ENCODE assay signal across 18 cellular contexts in genomic region chrX:16466640-16467432, GRCh38.
A peak's percentile ranks its signal among the peaks of the same experiment; 100 is the strongest.
DNase-seq lines count a peak whose midpoint lies in the region; ATAC-seq and TF ChIP-seq lines count a peak whose summit lies in the region.
"Had no signal": no experiment of that assay in that cellular context is flagged by ENCODE, and none has a peak within 500 bp of the region (broad histone marks: within the 10 kb centered on the region; RNA-seq: fewer than 3 reads in every experiment).

No MANE protein-coding gene starts in this region.

- no peak overlapping the region for H3K9ac ChIP-seq in HCT116 (ENCODE audit: low read length)
- H3K9ac ChIP-seq: neural progenitor cell had no signal

- H3K27ac ChIP-seq in HCT116 (ENCODE audit: low read depth, low read length) = no peak overlapping the region
- H3K27ac ChIP-seq in epithelial cell of prostate = peak overlapping the region; percentile 43
- H3K27ac ChIP-seq: gastroesophageal sphincter, neural progenitor cell had no signal

- H3K36me3 ChIP-seq in HCT116 (ENCODE audit: control insufficient read depth in 1 of 2, insufficient read depth in 2 of 2, low read length in 2 of 2) = no peaks in the 10 kb centered on the region
- H3K36me3 ChIP-seq in HAP-1 (replicated peaks) = no peaks in the 10 kb centered on the region
- H3K36me3 ChIP-seq: gastroesophageal sphincter, neural progenitor cell had no signal

- H2AFZ ChIP-seq in HCT116 (ENCODE audit: low read depth, low read length, poor library complexity, severe bottlenecking) = no peak overlapping the region
- H2AFZ ChIP-seq: neural progenitor cell had no signal

- no peaks in the 10 kb centered on the region for H3K9me2 ChIP-seq in HCT116 (ENCODE audit: insufficient read depth)

- POLR2A ChIA-PET in HCT116 (lab: Charles Lee) = no interaction called here

- ATAC-seq in HCT116 (peak; percentile 54; the same call in 1 of the 2 replicates), SK-N-SH treated with all-trans-retinoic acid at 6 μM for 48 hours (peak; percentile 73), HG02623 (IDR thresholded peaks at IDR 0.05; ENCODE audit: unreplicated experiment) (no peak), GM18520 (IDR thresholded peaks at IDR 0.05; ENCODE audit: unreplicated experiment) (no peak), GM21381 (IDR thresholded peaks at IDR 0.05; ENCODE audit: unreplicated experiment) (no peak)
- ATAC-seq: gastroesophageal sphincter; stimulated activated naive CD8-positive, alpha-beta T cell treated with anti-CD3 and anti-CD28 coated beads, Interleukin-15, amount 100 ng/mL, for 72 hours had no signal

- H3K27me3 ChIP-seq in HCT116 (ENCODE audit: insufficient read depth, low read length) (no peaks in the 10 kb centered on the region), HAP-1 (ENCODE audit: low read depth) (peaks cover 27% of the 10 kb centered on the region)
- H3K27me3 ChIP-seq: gastroesophageal sphincter, neural progenitor cell had no signal

- TF ChIP-seq CTCF in HCT116 (IDR thresholded peaks at IDR 0.05 in 2 of 3, conservative IDR thresholded peaks at IDR 0.05 in 1 of 3; ENCODE audit: borderline replicate concordance in 1 of 3, insufficient read depth in 1 of 3, low read depth in 2 of 3, low read length in 2 of 3) = no peak

- H3K4me3 ChIP-seq in HCT116 (replicated peaks in 1 of 2; ENCODE audit: low read depth in 1 of 2, low read length in 2 of 2) (no peak overlapping the region), HAP-1 (no peak overlapping the region)
- H3K4me3 ChIP-seq: gastroesophageal sphincter, neural progenitor cell had no signal

- in situ Hi-C loops in HAP-1 (cut with MboI; ENCODE audit: low sequenced_read_pairs) = no loop called here

- H3K9me3 ChIP-seq in HCT116 (ENCODE audit: control insufficient read depth in 1 of 2, insufficient read depth in 1 of 2, low read depth in 1 of 2, low read length in 2 of 2) = no peaks in the 10 kb centered on the region
- H3K9me3 ChIP-seq in HAP-1 = no peaks in the 10 kb centered on the region
- H3K9me3 ChIP-seq: gastroesophageal sphincter had no signal

- CTCF ChIA-PET in HCT116 (lab: Charles Lee) = no interaction called here

- RAD21 ChIA-PET in HCT116 (lab: Charles Lee; ENCODE audit: low non-redundant PET in 1 of 2, low total read pairs in 2 of 2, uncharacterized antibody in 2 of 2, unreplicated experiment in 2 of 2) = no interaction called here

- no peak for TF ChIP-seq POLR2A in HCT116 (IDR thresholded peaks at IDR 0.05; ENCODE audit: borderline replicate concordance, extremely low read depth, insufficient read depth, insufficient read length)

- no peaks in the 10 kb centered on the region for H4K20me1 ChIP-seq in HCT116 (ENCODE audit: insufficient read depth)

- H3K79me2 ChIP-seq in HCT116 (ENCODE audit: insufficient read depth, low read length) = no peaks in the 10 kb centered on the region

- DNase-seq in A172 (ENCODE audit: low spot score) = peak; percentile 84
- no peak for DNase-seq in HCT116 (ENCODE audit: low read depth, low spot score)
- peak; percentile 34 for DNase-seq in epithelial cell of prostate (ENCODE audit: low read depth, low spot score)
- DNase-seq in HAP-1 (ENCODE audit: low spot score in 2 of 2) = no peak
- DNase-seq: 8988T; activated CD4-positive, alpha-beta T cell treated with anti-CD3 and anti-CD28 coated beads, Interleukin-2, amount 10 ng/mL, durations not matched to agents 24 days and 14 days; CD4-positive, CD25-positive, alpha-beta regulatory T cell; DMS79 treated with DMSO at 0.1 percent for 48 hours; NCI-H187; NCI-H510A; retina; stimulated activated naive CD8-positive, alpha-beta T cell treated with anti-CD3 and anti-CD28 coated beads, Interleukin-15, amount 100 ng/mL, for 72 hours had no signal

- no peak for TF ChIP-seq RAD21 in HCT116 (IDR thresholded peaks at IDR 0.05; ENCODE audit: low read depth)

- H3K4me2 ChIP-seq in HCT116 (ENCODE audit: low read length) = peak overlapping the region; percentile 49
- H3K4me2 ChIP-seq: neural progenitor cell had no signal

- no TSS peak for BruUV-seq in HCT116 (replicated peaks; lab: Mats Ljungman, UMichigan)

- intact Hi-C loops in HCT116 (cut with micrococcal nuclease) = no loop called here

- H3K4me1 ChIP-seq in HCT116 (ENCODE audit: control insufficient read depth in 1 of 2, insufficient read depth in 2 of 2, low read length in 2 of 2) (peaks cover 0 to 21% of the 10 kb centered on the region in 2 experiments; a peak in 1 of 4 replicates), HAP-1 (peaks cover 7% of the 10 kb centered on the region)

TF ChIP-seq in HCT116, 20 proteins besides CTCF, POLR2A, EP300 and RAD21:
- TF ChIP-seq ZFX (IDR thresholded peaks at IDR 0.05) = no peak
- TF ChIP-seq SP1 (IDR thresholded peaks at IDR 0.05; ENCODE audit: low read depth) = no peak
- TF ChIP-seq EGR1 (IDR thresholded peaks at IDR 0.05; ENCODE audit: low read depth) = no peak
- no peak for TF ChIP-seq CEBPB (IDR thresholded peaks at IDR 0.05; ENCODE audit: low read depth)
- no peak for TF ChIP-seq ZNF274 (IDR thresholded peaks at IDR 0.05; ENCODE audit: low read depth, low read length)
- TF ChIP-seq SRF (IDR thresholded peaks at IDR 0.05; ENCODE audit: low read depth) = no peak
- no peak for TF ChIP-seq ATF3 (IDR thresholded peaks at IDR 0.05)
- TF ChIP-seq POLR2AphosphoS5 (IDR thresholded peaks at IDR 0.05; ENCODE audit: low read depth, low read length) = no peak
- no peak for TF ChIP-seq EZH2 (IDR thresholded peaks at IDR 0.05)

TF ChIP-seq in SK-N-SH treated with all-trans-retinoic acid at 6 μM for 48 hours, 23 proteins besides CTCF, POLR2A, EP300 and RAD21 (continues in another document):
- TF ChIP-seq POU6F1 (CRISPR knock-in tag; IDR thresholded peaks at IDR 0.05; ENCODE audit: borderline replicate concordance, low read depth) (no peak), TCF4 (CRISPR knock-in tag; IDR thresholded peaks at IDR 0.05; ENCODE audit: borderline replicate concordance) (no peak), TOX (CRISPR knock-in tag; IDR thresholded peaks at IDR 0.05; ENCODE audit: borderline replicate concordance) (no peak), CSRNP3 (CRISPR knock-in tag; IDR thresholded peaks at IDR 0.05) (no peak), ISL1 (CRISPR knock-in tag; IDR thresholded peaks at IDR 0.05) (no peak), ZFP3 (CRISPR knock-in tag; IDR thresholded peaks at IDR 0.05) (no peak), CSDC2 (CRISPR knock-in tag; IDR thresholded peaks at IDR 0.05) (no peak), ZC3H10 (CRISPR knock-in tag; IDR thresholded peaks at IDR 0.05) (no peak), ZNF8 (CRISPR knock-in tag; IDR thresholded peaks at IDR 0.05) (no peak), OSR1 (CRISPR knock-in tag; IDR thresholded peaks at IDR 0.05) (no peak), PPARA (CRISPR knock-in tag; IDR thresholded peaks at IDR 0.05; ENCODE audit: borderline replicate concordance) (no peak)
- TF ChIP-seq, protein P1, sequence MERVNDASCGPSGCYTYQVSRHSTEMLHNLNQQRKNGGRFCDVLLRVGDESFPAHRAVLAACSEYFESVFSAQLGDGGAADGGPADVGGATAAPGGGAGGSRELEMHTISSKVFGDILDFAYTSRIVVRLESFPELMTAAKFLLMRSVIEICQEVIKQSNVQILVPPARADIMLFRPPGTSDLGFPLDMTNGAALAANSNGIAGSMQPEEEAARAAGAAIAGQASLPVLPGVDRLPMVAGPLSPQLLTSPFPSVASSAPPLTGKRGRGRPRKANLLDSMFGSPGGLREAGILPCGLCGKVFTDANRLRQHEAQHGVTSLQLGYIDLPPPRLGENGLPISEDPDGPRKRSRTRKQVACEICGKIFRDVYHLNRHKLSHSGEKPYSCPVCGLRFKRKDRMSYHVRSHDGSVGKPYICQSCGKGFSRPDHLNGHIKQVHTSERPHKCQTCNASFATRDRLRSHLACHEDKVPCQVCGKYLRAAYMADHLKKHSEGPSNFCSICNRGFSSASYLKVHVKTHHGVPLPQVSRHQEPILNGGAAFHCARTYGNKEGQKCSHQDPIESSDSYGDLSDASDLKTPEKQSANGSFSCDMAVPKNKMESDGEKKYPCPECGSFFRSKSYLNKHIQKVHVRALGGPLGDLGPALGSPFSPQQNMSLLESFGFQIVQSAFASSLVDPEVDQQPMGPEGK (CRISPR knock-in tag; IDR thresholded peaks at IDR 0.05; ENCODE audit: borderline replicate concordance) = no peak
- TF ChIP-seq, protein P2, sequence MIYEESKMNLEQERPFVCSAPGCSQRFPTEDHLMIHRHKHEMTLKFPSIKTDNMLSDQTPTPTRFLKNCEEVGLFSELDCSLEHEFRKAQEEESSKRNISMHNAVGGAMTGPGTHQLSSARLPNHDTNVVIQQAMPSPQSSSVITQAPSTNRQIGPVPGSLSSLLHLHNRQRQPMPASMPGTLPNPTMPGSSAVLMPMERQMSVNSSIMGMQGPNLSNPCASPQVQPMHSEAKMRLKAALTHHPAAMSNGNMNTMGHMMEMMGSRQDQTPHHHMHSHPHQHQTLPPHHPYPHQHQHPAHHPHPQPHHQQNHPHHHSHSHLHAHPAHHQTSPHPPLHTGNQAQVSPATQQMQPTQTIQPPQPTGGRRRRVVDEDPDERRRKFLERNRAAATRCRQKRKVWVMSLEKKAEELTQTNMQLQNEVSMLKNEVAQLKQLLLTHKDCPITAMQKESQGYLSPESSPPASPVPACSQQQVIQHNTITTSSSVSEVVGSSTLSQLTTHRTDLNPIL (CRISPR knock-in tag; IDR thresholded peaks at IDR 0.05; ENCODE audit: low read depth) = no peak

Comparison
In these comparisons a context has a peak if more than half of its experiments do, and no peak if none do; other contexts are left out.
1. DNase-seq: peak in A172 (single experiment) and epithelial cell of prostate (single experiment); none in HCT116 (single experiment) and HAP-1 (0 of 2).
2. ATAC-seq: peak in HCT116 (single experiment) and SK-N-SH treated with all-trans-retinoic acid at 6 μM for 48 hours (single experiment); none in HG02623 (single experiment), GM18520 (single experiment) and GM21381 (single experiment).